Comparison of ENCODE assay signal across 8 cellular contexts in genomic region chr1:88685239-88685604, GRCh38. TPM values are rescaled to one million over a fixed set of nuclear protein-coding genes. Genes with fewer than 3 reads are reported as not detected.
DNase-seq lines count a peak whose midpoint lies in the region; TF ChIP-seq lines count a peak whose summit lies in the region.

No MANE protein-coding gene starts in this region.

- H3K27ac Mint-ChIP-seq in activated CD4-positive, alpha-beta memory T cell treated with anti-CD3 and anti-CD28 coated beads for 36 hours, result peak overlapping the region; percentile 95

- no peaks in the 10 kb centered on the region for H3K9me3 Mint-ChIP-seq in activated CD4-positive, alpha-beta memory T cell treated with anti-CD3 and anti-CD28 coated beads for 36 hours

- H3K9ac ChIP-seq in GM23248, result peak overlapping the region; percentile 92
- H3K9ac ChIP-seq in iPS-15b (ENCODE audit: low read depth, low read length), result peak overlapping the region; percentile 79

- CTCF ChIA-PET in BJ (lab: Yijun Ruan, JAX), result interaction anchor here (2.1 to 2.5 kb wide), 3 partner anchors 9 to 192 kb away, joined by 7 to 11 read pairs (median 10); no protein-coding TSS in a partner anchor
- CTCF ChIA-PET in activated CD4-positive, alpha-beta memory T cell treated with anti-CD3 and anti-CD28 coated beads for 36 hours (lab: Charles Lee), result interaction anchor here (0.6 to 4.2 kb wide), 6 partner anchors 10 to 1640 kb away, joined by 3 to 23 read pairs (median 4); no protein-coding TSS in a partner anchor

- intact Hi-C loops in activated CD4-positive, alpha-beta memory T cell treated with anti-CD3 and anti-CD28 coated beads for 36 hours (cut with micrococcal nuclease), result loop anchor here (2.0 to 10.0 kb wide), 4 partner anchors 60 to 1310 kb away; partner anchors contain the start of gene ZNF326
- intact Hi-C loops in stomach (cut with DNase I; ENCODE audit: low total_unique reads), result no loop called here

- TF ChIP-seq CTCF in BJ (IDR thresholded peaks at IDR 0.05; ENCODE audit: insufficient read depth, low read depth, low read length), result no peak
- no peak for TF ChIP-seq CTCF in stomach (IDR thresholded peaks at IDR 0.05)

- TF ChIP-seq POLR2A in stomach (IDR thresholded peaks at IDR 0.05), result no peak

- H3F3A ChIP-seq in GM23248 (ENCODE audit: insufficient read depth), result peaks cover 16% of the 10 kb centered on the region

- H3K79me2 ChIP-seq in GM23248 (ENCODE audit: insufficient read depth), result peaks cover 64% of the 10 kb centered on the region

- H3K4me1 ChIP-seq in GM23248 (ENCODE audit: insufficient read depth) (peaks cover 25% of the 10 kb centered on the region), iPS-15b (ENCODE audit: control insufficient read depth, insufficient read depth, low read length) (peaks cover 5% of the 10 kb centered on the region), stomach (peaks cover 15 to 48% (median 35%) of the 10 kb centered on the region in 4 donors)

- H4K20me1 ChIP-seq in GM23248 (ENCODE audit: insufficient read depth), result no peaks in the 10 kb centered on the region

- no peaks in the 10 kb centered on the region for H3K27me3 Mint-ChIP-seq in activated CD4-positive, alpha-beta memory T cell treated with anti-CD3 and anti-CD28 coated beads for 36 hours

- peaks cover 27% of the 10 kb centered on the region for H3K4me1 Mint-ChIP-seq in activated CD4-positive, alpha-beta memory T cell treated with anti-CD3 and anti-CD28 coated beads for 36 hours (ENCODE audit: low read depth)

- in situ Hi-C loops in GM23248 (cut with MboI), result no loop called here

- no peaks in the 10 kb centered on the region for H3K9me2 ChIP-seq in GM23248 (ENCODE audit: insufficient read depth)

- H3K9me3 ChIP-seq in GM23248 (ENCODE audit: low read depth), result no peaks in the 10 kb centered on the region
- H3K9me3 ChIP-seq in iPS-15b (ENCODE audit: control insufficient read depth, insufficient read depth, low read length), result no peaks in the 10 kb centered on the region
- H3K9me3 ChIP-seq in stomach, result no peaks in the 10 kb centered on the region

- no peak for TF ChIP-seq EP300 in stomach (IDR thresholded peaks at IDR 0.05)

- H3K36me3 ChIP-seq in BJ (ENCODE audit: control insufficient read depth, insufficient read depth, low read length) (no peaks in the 10 kb centered on the region), GM23248 (ENCODE audit: low read depth) (no peaks in the 10 kb centered on the region), iPS-15b (ENCODE audit: control insufficient read depth, insufficient read depth, low read length) (no peaks in the 10 kb centered on the region), stomach (no peaks in the 10 kb centered on the region)

- 1 to 2% methylated on average over 7 of the region's 7 CpGs for WGBS in GM23248 (ENCODE audit: low coverage in 1 of 2, low lambda C conversion rate in 2 of 2, missing lambda C conversion rate in 2 of 2), 2 experiments
- 0 to 1% (median 1%) methylated on average over 7 of the region's 7 CpGs for WGBS in stomach, 5 donors

- H3K4me3 Mint-ChIP-seq in activated CD4-positive, alpha-beta memory T cell treated with anti-CD3 and anti-CD28 coated beads for 36 hours, result peak overlapping the region; percentile 92

- peaks cover 7% of the 10 kb centered on the region for H3K36me3 Mint-ChIP-seq in activated CD4-positive, alpha-beta memory T cell treated with anti-CD3 and anti-CD28 coated beads for 36 hours

- H3K27me3 ChIP-seq in BJ (ENCODE audit: control insufficient read depth, insufficient read depth, low read length), result no peaks in the 10 kb centered on the region
- no peaks in the 10 kb centered on the region for H3K27me3 ChIP-seq in GM23248 (replicated peaks; ENCODE audit: insufficient read depth)
- H3K27me3 ChIP-seq in iPS-15b (ENCODE audit: control insufficient read depth, insufficient read depth, low read length), result no peaks in the 10 kb centered on the region
- H3K27me3 ChIP-seq in stomach, result no peaks in the 10 kb centered on the region

- H3K27ac ChIP-seq in GM23248, result peak overlapping the region; percentile 89
- H3K27ac ChIP-seq in stomach, result peak overlapping the region in 4 of 5 donors; percentile 94 to 98 (median 96)

- DNase-seq in BJ (ENCODE audit: low read depth) (no peak), GM23248 (peak; percentile 36), stomach (no peak), NCI-H2171 (lab: John Stamatoyannopoulos, UW) (no peak), NCI-H526 treated with DMSO at 0.1 percent for 48 hours (lab: John Stamatoyannopoulos, UW) (no peak), activated gamma-delta T cell treated with Interleukin-2 at 50 U/mL for 16 hours (no peak)
- no peak for DNase-seq in activated CD4-positive, alpha-beta memory T cell treated with anti-CD3 and anti-CD28 coated beads for 36 hours

- H2AFZ ChIP-seq in GM23248, result peak overlapping the region; percentile 98

- H3K4me2 ChIP-seq in GM23248 (ENCODE audit: unreplicated experiment), result peak overlapping the region; percentile 89

- H3K4me3 ChIP-seq in BJ (ENCODE audit: low read depth, low read length) (peak overlapping the region; percentile 98), GM23248 (peak overlapping the region; percentile 98), iPS-15b (ENCODE audit: low read depth, low read length) (peak overlapping the region; percentile 86), stomach (peak overlapping the region; percentile 91 to 98 (median 92))

- POLR2A ChIA-PET in BJ (lab: Charles Lee), result interaction anchor here (0.6 kb wide), 1 partner anchor 106 kb away, joined by 3 read pairs; no protein-coding TSS in a partner anchor
- POLR2A ChIA-PET in activated CD4-positive, alpha-beta memory T cell treated with anti-CD3 and anti-CD28 coated beads for 36 hours (lab: Charles Lee), result interaction anchor here (0.7 to 3.8 kb wide), 3 partner anchors 9 to 206 kb away, joined by 3 to 19 read pairs (median 3); partner anchors contain the start of gene GTF2B

RNA-seq across cellular contexts. Expression of gene PKN2, which starts 1.1 kb away (rescaled TPM):
- polyA plus RNA-seq in BJ (2011; rRNA removed) (9.5 and 21.5 TPM in 2 replicates), GM23248 (2016; fragmentation: Nextera tagmentation; extraction: Ambion mirVana) (19.6 and 24.0 TPM in 2 replicates), stomach (10 to 100 TPM in 1 of 3 donors, 1 to 10 TPM in 2; 5.0 to 10.7 (median 5.5) TPM)
- 12.1 and 14.5 TPM in 2 replicates for polyA minus RNA-seq in BJ (2011; rRNA and poly(A)+ RNA removed)
- 22.3 and 32.6 TPM in 2 replicates for total RNA-seq in GM23248 (2014; rRNA removed; shearing (Covaris generic))
- total RNA-seq in activated CD4-positive, alpha-beta memory T cell treated with anti-CD3 and anti-CD28 coated beads for 36 hours, result 10 to 100 TPM; 16.2 to 17.9 TPM
- 100 to 1,000 TPM in 1 of 5 donors, 10 to 100 TPM in 4; 23.8 to 118 (median 45.5) TPM for total RNA-seq in stomach
